In genomic region chr1:222596696-222597095, GRCh38 we compare ENCODE assay signal across 29 cellular contexts. TPM values are rescaled to one million over a fixed set of nuclear protein-coding genes. Genes with fewer than 3 reads are reported as not detected.
"Had no signal": no experiment of that assay in that cellular context is flagged by ENCODE, and none has a peak within 500 bp of the region (broad histone marks: within the 10 kb centered on the region; RNA-seq: fewer than 3 reads in every experiment).

No MANE protein-coding gene starts in this region.

- H3K4me2 ChIP-seq: neural progenitor cell, smooth muscle cell had no signal

- H3K9ac ChIP-seq: neural progenitor cell, parathyroid adenoma had no signal

- DNase-seq: natural killer cell; occipital lobe; ovary; posterior cingulate gyrus; psoas muscle; right cardiac atrium; spleen; stimulated activated CD4-positive, alpha-beta T cell treated with anti-CD3 and anti-CD28 coated beads, Interleukin-12 subunit alpha, Interleukin-12 subunit beta, amount 100 ng/mL, for 4 hours; stimulated activated CD4-positive, alpha-beta T cell treated with anti-CD3 and anti-CD28 coated beads, Interleukin-1b, Interleukin-23, amount 100 ng/mL, for 48 hours; stimulated activated CD4-positive, alpha-beta T cell treated with anti-CD3 and anti-CD28 coated beads, Interleukin-4, amount 100 ng/mL, for 1 hour; stimulated activated CD4-positive, alpha-beta T cell treated with anti-CD3 and anti-CD28 coated beads, Interleukin-4, amount 100 ng/mL, for 4 hours; stimulated activated CD8-positive, alpha-beta memory T cell treated with anti-CD3 and anti-CD28 coated beads, Interleukin-4, amount 100 ng/mL, for 48 hours; stimulated activated naive CD4-positive, alpha-beta T cell; stimulated activated naive CD8-positive, alpha-beta T cell treated with anti-CD3 and anti-CD28 coated beads, Interleukin-15, amount 100 ng/mL, for 72 hours; stimulated activated naive CD8-positive, alpha-beta T cell treated with anti-CD3 and anti-CD28 coated beads, Interleukin-15, Interleukin-2, amounts not matched to agents 100 U/mL and 50 U/mL, for 24 hours; substantia nigra; testis; tibial artery; transverse colon; upper lobe of right lung; uterus had no signal

- ATAC-seq: natural killer cell; psoas muscle; right cardiac atrium; sciatic nerve; stimulated activated memory B cell treated with anti-CD40 and anti-IgM and Interleukin-4, amounts not matched to agents 10 μg/mL and 1 μg/mL and 100 μg/mL, for 72 hours; stimulated activated naive CD8-positive, alpha-beta T cell treated with anti-CD3 and anti-CD28 coated beads, Interleukin-15, amount 100 ng/mL, for 72 hours; stimulated activated naive CD8-positive, alpha-beta T cell treated with anti-CD3 and anti-CD28 coated beads, Interleukin-15, Interleukin-2, amounts not matched to agents 100 U/mL and 50 U/mL, for 24 hours; upper lobe of right lung had no signal

- H2AFZ ChIP-seq: neural progenitor cell, parathyroid adenoma had no signal

- H3K4me1 ChIP-seq: neural progenitor cell, parathyroid adenoma, psoas muscle, spleen, suprapubic skin, testis, tibial artery, upper lobe of right lung, uterus had no signal

- H3K9me3 ChIP-seq: ovary, psoas muscle, spleen, suprapubic skin, testis, tibial artery, transverse colon, upper lobe of right lung, uterus had no signal

- H3K79me2 ChIP-seq: parathyroid adenoma had no signal

- H3K27ac ChIP-seq: neural progenitor cell, ovary, parathyroid adenoma, psoas muscle, skin epidermis, spleen, suprapubic skin, testis, tibial artery, transverse colon, upper lobe of right lung, uterus had no signal

- H3K4me3 ChIP-seq: neural progenitor cell, ovary, psoas muscle, skin epidermis, smooth muscle cell, spleen, suprapubic skin, testis, tibial artery, transverse colon, upper lobe of right lung, uterus had no signal

- H3K36me3 ChIP-seq: neural progenitor cell, ovary, spleen, suprapubic skin, tibial artery, transverse colon, upper lobe of right lung, uterus had no signal

- H3K27me3 ChIP-seq: ovary, spleen, suprapubic skin, testis, tibial artery, transverse colon, upper lobe of right lung, uterus had no signal

RNA-seq across cellular contexts. Expression of gene HHIPL2, which starts 48.8 kb away (rescaled TPM):
- total RNA-seq: psoas muscle, smooth muscle cell, upper lobe of right lung had no signal
- polyA plus RNA-seq: urinary bladder had no signal
